Comparison of ENCODE assay signal across 27 cellular contexts in genomic region chr4:56186808-56187523, GRCh38.
DNase-seq lines count a peak whose midpoint lies in the region.
"Had no signal": no experiment of that assay in that cellular context is flagged by ENCODE, and none has a peak within 500 bp of the region (broad histone marks: within the 10 kb centered on the region; RNA-seq: fewer than 3 reads in every experiment).

No MANE protein-coding gene starts in this region.

- no peak overlapping the region for H2AK5ac ChIP-seq in mesendoderm (ENCODE audit: low read length)

- H3K27me3 ChIP-seq in SJCRH30 = no peaks in the 10 kb centered on the region
- no peaks in the 10 kb centered on the region for H3K27me3 ChIP-seq in mesendoderm (ENCODE audit: insufficient read depth, low read length, poor library complexity)
- H3K27me3 ChIP-seq: dorsolateral prefrontal cortex, gastroesophageal sphincter, left lung, stomach, tibial nerve had no signal

- H4K8ac ChIP-seq in mesendoderm (ENCODE audit: low read depth, low read length) = no peak overlapping the region

- H3K36me3 ChIP-seq in SJCRH30 = peaks cover 5% of the 10 kb centered on the region
- no peaks in the 10 kb centered on the region for H3K36me3 ChIP-seq in mesendoderm (ENCODE audit: control insufficient read depth, insufficient read depth, low read length)
- H3K36me3 ChIP-seq: gastroesophageal sphincter, left lung, stomach, tibial nerve had no signal

- H2BK120ac ChIP-seq in mesendoderm (ENCODE audit: low read depth, low read length) = no peak overlapping the region

- H3K9me3 ChIP-seq in SJCRH30 (replicated peaks) = 0 out of 2 replicates have a peak, but pooled peaks cover 8% of the 10 kb centered on the region

- no peaks in the 10 kb centered on the region for H3K79me1 ChIP-seq in mesendoderm (ENCODE audit: low read length)

- H3K9ac ChIP-seq in mesendoderm (ENCODE audit: low read length) = no peak overlapping the region
- H3K9ac ChIP-seq: GM23248 had no signal

- H3K4ac ChIP-seq in mesendoderm (ENCODE audit: low read depth, low read length) = no peak overlapping the region

- H2BK5ac ChIP-seq in mesendoderm (ENCODE audit: low read length) = no peak overlapping the region

- H2BK15ac ChIP-seq in mesendoderm (replicated peaks; ENCODE audit: low read depth) = no peak overlapping the region

- no peak overlapping the region for H3K18ac ChIP-seq in mesendoderm (ENCODE audit: low read length)

- WGBS in mesendoderm (ENCODE audit: extremely low coverage, insufficient coverage, low lambda C conversion rate) = no CpG with 5 or more reads among the region's 9 CpGs

- peak overlapping the region; percentile 53 for H3K56ac ChIP-seq in mesendoderm (ENCODE audit: low read length)

- no peaks in the 10 kb centered on the region for H3K79me2 ChIP-seq in mesendoderm (ENCODE audit: control insufficient read depth, insufficient read depth, low read length)

- no peak overlapping the region for H3K27ac ChIP-seq in SJCRH30
- no peak overlapping the region for H3K27ac ChIP-seq in mesendoderm (ENCODE audit: low read depth, low read length)
- H3K27ac ChIP-seq: dorsolateral prefrontal cortex, gastroesophageal sphincter, GM23248, left lung, skin epidermis, stomach had no signal

- H3K23ac ChIP-seq in mesendoderm (ENCODE audit: low read length) = no peak overlapping the region

- H3K4me1 ChIP-seq in SJCRH30 = peaks cover 8% of the 10 kb centered on the region
- peaks cover 9% of the 10 kb centered on the region for H3K4me1 ChIP-seq in mesendoderm (ENCODE audit: control insufficient read depth, low read depth, low read length)
- H3K4me1 ChIP-seq: gastroesophageal sphincter, left lung, tibial nerve had no signal

- no peak overlapping the region for H3K4me2 ChIP-seq in mesendoderm (ENCODE audit: low read length)

- no peak overlapping the region for H3K4me3 ChIP-seq in SJCRH30
- H3K4me3 ChIP-seq in mesendoderm (ENCODE audit: low read length) = no peak overlapping the region
- H3K4me3 ChIP-seq: dorsolateral prefrontal cortex, gastroesophageal sphincter, GM23248, left lung, skin epidermis, stomach, tibial nerve had no signal

- DNase-seq in ELF-1 (ENCODE audit: low read depth, low spot score) = peak; percentile 25
- DNase-seq in NCI-H128 (lab: John Stamatoyannopoulos, UW; ENCODE audit: unreplicated experiment) = peak; percentile 19
- DNase-seq in SJCRH30 = peak; percentile 30 to 61
- DNase-seq in mesendoderm = peak; percentile 77
- no peak for DNase-seq in NCI-H2081 (lab: John Stamatoyannopoulos, UW)
- no peak for DNase-seq in midbrain (lab: John Stamatoyannopoulos, UW)
- DNase-seq in activated effector memory CD4-positive, alpha-beta T cell treated with Interleukin-2 at 50 U/mL for 16 hours = no peak
- DNase-seq: ACHN; activated CD4-positive, alpha-beta T cell treated with anti-CD3 and anti-CD28 coated beads, Interleukin-2, amount 10 ng/mL, durations not matched to agents 7 days and 5 days; activated naive CD4-positive, alpha-beta T cell; activated T-cell treated with anti-CD3 and anti-CD28 coated beads, Interleukin-2, amount 50 U/mL, for 24 hours; dorsolateral prefrontal cortex; GM23248; hypothalamus; Karpas-422; left lung; MV-4-11; naive thymus-derived CD8-positive, alpha-beta T cell; NCI-H2029; NCI-H510A; Right ventricle myocardium superior; stimulated activated CD4-positive, alpha-beta T cell treated with anti-CD3 and anti-CD28 coated beads, Interleukin-2, amount 100 ng/mL, for 24 hours; stomach; T1000 had no signal

- H4K5ac ChIP-seq in mesendoderm (ENCODE audit: low read length) = no peak overlapping the region

Comparison
In these comparisons a context has a peak if more than half of its experiments do, and no peak if none do; other contexts are left out.
1. DNase-seq: peak in ELF-1 (single experiment), NCI-H128 (single experiment), SJCRH30 (2 of 2) and mesendoderm (single experiment); none in NCI-H2081 (0 of 2), midbrain (single experiment) and activated effector memory CD4-positive, alpha-beta T cell treated with Interleukin-2 at 50 U/mL for 16 hours (single experiment).